In genomic region chr1:23019094-23019850, GRCh38 we compare ENCODE assay signal across 8 cellular contexts. TPM values are rescaled to one million over a fixed set of nuclear protein-coding genes. Genes with fewer than 3 reads are reported as not detected.
A peak's percentile ranks its signal among the peaks of the same experiment; 100 is the strongest.
DNase-seq lines count a peak whose midpoint lies in the region; TF ChIP-seq lines count a peak whose summit lies in the region.

KDM1A (plus strand) TSS chr1:23019468; CDS start chr1:23019597, 129 bp downstream.

- peak within 1 kb of the TSS; percentile 98 for H3K27ac Mint-ChIP-seq in neural progenitor cell

- peaks cover 28% of the 10 kb centered on the region for H3K9me3 Mint-ChIP-seq in neural progenitor cell

- DNase-seq in GF-D8 (lab: John Stamatoyannopoulos, UW) (peak; percentile 92), HAP-1 (ENCODE audit: low spot score in 2 of 2) (peak; percentile 93 to 98), MM.1S (peak; percentile 99), SJCRH30 (peak; percentile 99), foreskin fibroblast (peak; percentile 98 to 99), neural progenitor cell (ENCODE audit: low spot score) (peak; percentile 98), stromal cell of bone marrow (ENCODE audit: low read depth) (peak; percentile 96)
- DNase-seq in activated gamma-delta T cell treated with anti-CD3 and anti-CD28 coated beads, Interleukin-2, amount 50 U/mL, for 16 hours (ENCODE audit: low read depth): peak; percentile 93

- H3K4me3 ChIP-seq in HAP-1: peak within 1 kb of the TSS; percentile 89
- peak within 1 kb of the TSS; percentile 92 for H3K4me3 ChIP-seq in MM.1S (ENCODE audit: low read length)
- H3K4me3 ChIP-seq in SJCRH30: peak within 1 kb of the TSS; percentile 96
- H3K4me3 ChIP-seq in foreskin fibroblast (ENCODE audit: low read depth in 1 of 2, low read length in 2 of 2): peak within 1 kb of the TSS; percentile 93 to 97
- H3K4me3 ChIP-seq in neural progenitor cell: peak within 1 kb of the TSS; percentile 88

- H3K79me2 ChIP-seq in MM.1S (ENCODE audit: low read length) (peaks cover 47% of the 10 kb centered on the region), neural progenitor cell (ENCODE audit: low read depth) (peaks cover 54% of the 10 kb centered on the region)

- H4K20me1 ChIP-seq in MM.1S (ENCODE audit: insufficient read depth, low read length): no peaks in the 10 kb centered on the region
- H4K20me1 ChIP-seq in neural progenitor cell (ENCODE audit: low read depth): peaks cover 32% of the 10 kb centered on the region

- TF ChIP-seq CTCF in MM.1S (IDR thresholded peaks at IDR 0.05; ENCODE audit: low read length) (peak; percentile 34), foreskin fibroblast (IDR thresholded peaks at IDR 0.05; ENCODE audit: low read depth, low read length) (peak; percentile 20), neural progenitor cell (IDR thresholded peaks at IDR 0.05) (peak; percentile 50)

- H3K36me3 Mint-ChIP-seq in neural progenitor cell: peaks cover 33% of the 10 kb centered on the region

- H3K4me1 ChIP-seq in HAP-1: peaks cover 9% of the 10 kb centered on the region
- no peaks in the 10 kb centered on the region; the same call in 1 of the 2 replicates for H3K4me1 ChIP-seq in MM.1S (ENCODE audit: low read length)
- 0 out of 2 replicates have a peak, but pooled peaks cover 3% of the 10 kb centered on the region for H3K4me1 ChIP-seq in SJCRH30
- no peaks in the 10 kb centered on the region for H3K4me1 ChIP-seq in neural progenitor cell

- no peaks in the 10 kb centered on the region for H3F3A ChIP-seq in MM.1S (ENCODE audit: insufficient read depth, low read length)
- H3F3A ChIP-seq in neural progenitor cell (ENCODE audit: low read depth): no peaks in the 10 kb centered on the region

- no peaks in the 10 kb centered on the region for H3K9me2 ChIP-seq in MM.1S (replicated peaks; ENCODE audit: insufficient read depth, low read length)

- peak within 1 kb of the TSS; percentile 68 for H3K9ac ChIP-seq in MM.1S (ENCODE audit: low read length)
- H3K9ac ChIP-seq in neural progenitor cell: peak within 1 kb of the TSS; percentile 83

- 0 out of 2 replicates have a peak, but pooled peaks cover 2% of the 10 kb centered on the region for H3K36me3 ChIP-seq in HAP-1 (replicated peaks)
- H3K36me3 ChIP-seq in MM.1S (replicated peaks; ENCODE audit: insufficient read depth, low read length): no peaks in the 10 kb centered on the region
- peaks cover 4% of the 10 kb centered on the region; the same call in 1 of the 2 replicates for H3K36me3 ChIP-seq in SJCRH30
- H3K36me3 ChIP-seq in neural progenitor cell: peaks cover 17% of the 10 kb centered on the region

- peak within 1 kb of the TSS; percentile 98 for H3K4me3 Mint-ChIP-seq in neural progenitor cell

- H3K27ac ChIP-seq in MM.1S (ENCODE audit: low read length) (peak within 1 kb of the TSS; percentile 16; the same call in 1 of the 2 replicates), SJCRH30 (peak within 1 kb of the TSS; percentile 61), neural progenitor cell (peak within 1 kb of the TSS; percentile 66)

- H3K27me3 ChIP-seq in HAP-1 (ENCODE audit: low read depth) (no peaks in the 10 kb centered on the region), MM.1S (replicated peaks; ENCODE audit: insufficient read depth, low read length) (no peaks in the 10 kb centered on the region), SJCRH30 (no peaks in the 10 kb centered on the region), neural progenitor cell (no peaks in the 10 kb centered on the region)

- H2AFZ ChIP-seq in MM.1S (ENCODE audit: low read length) (peak within 1 kb of the TSS; percentile 92), neural progenitor cell (replicated peaks) (peak within 1 kb of the TSS; percentile 87)

- H3K4me1 Mint-ChIP-seq in neural progenitor cell: peaks cover 20% of the 10 kb centered on the region

- peaks cover 2% of the 10 kb centered on the region for H3K27me3 Mint-ChIP-seq in neural progenitor cell (ENCODE audit: insufficient read depth, low read depth)

- peak within 1 kb of the TSS; percentile 87 for H3K4me2 ChIP-seq in MM.1S (ENCODE audit: low read depth, low read length)
- peak within 1 kb of the TSS; percentile 87 for H3K4me2 ChIP-seq in neural progenitor cell

- in situ Hi-C loops in HAP-1 (cut with MboI; ENCODE audit: low sequenced_read_pairs): no loop called here

- H3K9me3 ChIP-seq in HAP-1 (peaks cover 11% of the 10 kb centered on the region; the same call in 1 of the 2 replicates), MM.1S (replicated peaks; ENCODE audit: insufficient read depth, low read length) (no peaks in the 10 kb centered on the region), SJCRH30 (replicated peaks) (peaks cover 9% of the 10 kb centered on the region), neural progenitor cell (ENCODE audit: low read depth) (peaks cover 19% of the 10 kb centered on the region)

RNA-seq across cellular contexts. Expression of gene KDM1A, which starts in this region (rescaled TPM):
- 230 and 243 TPM in 2 replicates for total RNA-seq in SJCRH30 (2014; rRNA removed; shearing (Covaris generic))
- 329 and 332 TPM in 2 replicates for total RNA-seq in neural progenitor cell (ENCODE audit: low replicate concordance)

Comparison
In these comparisons a context has a peak if more than half of its experiments do, and no peak if none do; other contexts are left out.
1. Peak in every context shown above with its lines: DNase-seq, H3K4me3 ChIP-seq and H3K27ac ChIP-seq.
2. H3K27ac ChIP-seq: peak in every context shown above with its lines; median percentile 66 in neural progenitor cell; 61 in SJCRH30; 16 in MM.1S.